In genomic region chr14:28671425-28671824, GRCh38 we compare ENCODE assay signal across 23 cellular contexts.
DNase-seq lines count a peak whose midpoint lies in the region; TF ChIP-seq lines count a peak whose summit lies in the region.
"Had no signal": no experiment of that assay in that cellular context is flagged by ENCODE, and none has a peak within 500 bp of the region (broad histone marks: within the 10 kb centered on the region; RNA-seq: fewer than 3 reads in every experiment).

No MANE protein-coding gene starts in this region.

- DNase-seq in NCI-H1092 treated with DMSO at 0.1 percent for 48 hours (lab: John Stamatoyannopoulos, UW) (peak; percentile 9), NCI-H1092 (lab: John Stamatoyannopoulos, UW) (no peak), NCI-H748 treated with DMSO at 0.1 percent for 48 hours (lab: John Stamatoyannopoulos, UW) (peak; percentile 26), choroid plexus epithelial cell (ENCODE audit: low read depth) (peak; percentile 88), pulmonary artery endothelial cell (ENCODE audit: low read depth, low spot score) (peak; percentile 26), NCI-H2227 treated with DMSO at 0.1 percent for 48 hours (lab: John Stamatoyannopoulos, UW) (no peak), NCI-H446 treated with DMSO at 0.1 percent for 48 hours (lab: John Stamatoyannopoulos, UW) (no peak), KBM-7 (no peak)
- DNase-seq: 8988T; activated CD4-positive, alpha-beta T cell treated with anti-CD3 and anti-CD28 coated beads for 4 hours; activated CD8-positive, alpha-beta memory T cell treated with anti-CD3 and anti-CD28 coated beads, Interleukin-2, amount 50 U/mL, for 4 hours; brain microvascular endothelial cell; C1 segment of cervical spinal cord; DND-41; H7; mucosa of descending colon; NCI-H1105 treated with DMSO at 0.1 percent for 48 hours; NCI-H524; OCI-M1; SK-N-SH; stimulated activated CD4-positive, alpha-beta T cell treated with anti-CD3 and anti-CD28 coated beads, Interleukin-2, amount 100 ng/mL, for 24 hours; stomach; upper lobe of left lung had no signal

- in situ Hi-C loops in KBM-7 (cut with MboI; ENCODE audit: low pct_unique_long_range_greater_than_20kb, low sequenced_read_pairs): no loop called here

- TF ChIP-seq CTCF in choroid plexus epithelial cell (conservative IDR thresholded peaks at IDR 0.05; ENCODE audit: low read depth, low read length): no peak

- H3K4me3 ChIP-seq in choroid plexus epithelial cell (ENCODE audit: low read depth, low read length): no peak overlapping the region
- H3K4me3 ChIP-seq: mucosa of descending colon, stomach, upper lobe of left lung had no signal

Comparison
In these comparisons a context has a peak if more than half of its experiments do, and no peak if none do; other contexts are left out.
1. DNase-seq: peak in NCI-H1092 treated with DMSO at 0.1 percent for 48 hours (single experiment), NCI-H748 treated with DMSO at 0.1 percent for 48 hours (single experiment), choroid plexus epithelial cell (single experiment) and pulmonary artery endothelial cell (single experiment); none in NCI-H1092 (single experiment), NCI-H2227 treated with DMSO at 0.1 percent for 48 hours (single experiment), NCI-H446 treated with DMSO at 0.1 percent for 48 hours (single experiment) and KBM-7 (single experiment).